In the genomic region with DNA sequence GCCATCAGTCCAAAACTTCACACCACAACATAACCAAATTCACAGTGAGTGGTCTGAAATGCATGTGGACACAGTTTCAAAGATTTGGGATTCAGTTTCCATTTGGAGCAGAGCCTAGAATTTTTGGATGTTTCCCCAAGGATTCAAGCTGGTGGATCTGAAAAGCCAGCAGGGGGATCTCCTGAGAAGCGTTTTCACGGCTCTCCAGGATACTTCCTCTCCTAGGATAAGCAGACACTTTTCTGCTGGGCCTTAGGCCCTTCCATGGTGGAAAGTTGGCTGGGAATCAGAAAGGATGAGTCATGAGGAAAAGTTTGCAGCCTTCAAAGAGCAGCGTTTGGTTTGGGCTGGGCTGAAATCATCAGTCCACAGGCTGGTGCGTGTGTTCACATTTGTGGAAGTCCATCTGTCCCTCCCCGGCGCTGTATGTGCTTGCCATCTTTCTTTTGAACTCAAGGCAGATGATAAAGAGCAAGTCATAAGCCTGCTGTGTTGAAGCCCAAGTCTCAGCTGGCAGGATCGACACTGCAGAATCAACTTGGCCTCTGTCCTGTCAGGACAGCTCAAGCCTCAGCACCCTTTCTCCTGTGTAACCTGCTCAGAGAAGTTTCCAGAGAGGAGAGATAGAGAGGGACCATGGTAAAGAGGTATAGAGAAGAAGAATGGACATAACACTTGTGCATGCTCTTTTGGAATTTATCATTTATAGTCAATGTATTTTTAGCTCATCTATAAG, we compare ENCODE assay signal across 8 cellular contexts.
DNase-seq lines count a peak whose midpoint lies in the region; ATAC-seq and TF ChIP-seq lines count a peak whose summit lies in the region.

No MANE protein-coding gene starts in this region.

- H4K91ac ChIP-seq in IMR-90 (ENCODE audit: insufficient read depth, low read depth, low read length): peak overlapping the region; percentile 72

- peak overlapping the region; percentile 81 for H2BK120ac ChIP-seq in IMR-90 (ENCODE audit: low read depth, low read length)

- peak; percentile 59 for TF ChIP-seq CTCF in IMR-90 (conservative IDR thresholded peaks at IDR 0.05; ENCODE audit: low read depth, low read length)
- TF ChIP-seq CTCF in cardiac fibroblast (IDR thresholded peaks at IDR 0.05; ENCODE audit: low read depth, low read length): no peak
- TF ChIP-seq CTCF in upper lobe of left lung (IDR thresholded peaks at IDR 0.05): no peak
- TF ChIP-seq CTCF in GM13977 (IDR thresholded peaks at IDR 0.05; ENCODE audit: extremely low read depth, insufficient read depth, missing control alignments): no peak

- dilution Hi-C loops in IMR-90 (cut with HindIII; ENCODE audit: low sequenced_read_pairs, unreplicated experiment): no loop called here

- peaks cover 12% of the 10 kb centered on the region for H3K4me1 ChIP-seq in IMR-90 (ENCODE audit: control insufficient read depth, insufficient read depth, low read length)
- no peaks in the 10 kb centered on the region for H3K4me1 ChIP-seq in upper lobe of left lung

- peak overlapping the region; percentile 31; the same call in 1 of the 2 replicates for H4K5ac ChIP-seq in IMR-90 (ENCODE audit: low read depth, low read length)

- H3K27me3 ChIP-seq in IMR-90 (ENCODE audit: control insufficient read depth, insufficient read depth, low read length): no peaks in the 10 kb centered on the region
- H3K27me3 ChIP-seq in upper lobe of left lung: no peaks in the 10 kb centered on the region

- H3K27ac ChIP-seq in IMR-90 (ENCODE audit: insufficient read depth, low read length) (peak overlapping the region; percentile 77), upper lobe of left lung (no peak overlapping the region)

- no peaks in the 10 kb centered on the region for H3K9me3 ChIP-seq in IMR-90 (ENCODE audit: control insufficient read depth, insufficient read depth, low read length)
- no peaks in the 10 kb centered on the region for H3K9me3 ChIP-seq in upper lobe of left lung

- BruUV-seq in IMR-90 (replicated peaks; lab: Mats Ljungman, UMichigan): no TSS peak

- peak overlapping the region; percentile 54 for H3K18ac ChIP-seq in IMR-90 (ENCODE audit: low read depth, low read length)

- DNase-seq in IMR-90 (peak; percentile 98), cardiac fibroblast (ENCODE audit: low read depth in 2 of 2) (peak; percentile 58 to 95), left kidney (ENCODE audit: low read depth, low spot score) (peak; percentile 34), upper lobe of left lung (no peak), NCI-H2107 treated with DMSO at 0.1 percent for 48 hours (lab: John Stamatoyannopoulos, UW; ENCODE audit: unreplicated experiment) (no peak), GM13977 (ENCODE audit: low spot score) (no peak), DMS114 treated with DMSO at 0.1 percent for 48 hours (lab: John Stamatoyannopoulos, UW; ENCODE audit: unreplicated experiment) (no peak)

- peak overlapping the region; percentile 6 for H2BK5ac ChIP-seq in IMR-90 (ENCODE audit: low read depth, low read length, poor library complexity, severe bottlenecking)

- no peak overlapping the region for H3K9ac ChIP-seq in IMR-90 (ENCODE audit: low read depth, low read length)

- peak overlapping the region; percentile 50 for H3K4me2 ChIP-seq in IMR-90 (ENCODE audit: low read depth, low read length)

- intact Hi-C loops in IMR-90 (cut with micrococcal nuclease): loop anchor here (1.0 to 5.0 kb wide), 4 partner anchors 153 to 221 kb away; a partner anchor contains a TSS

- peak; percentile 48 for TF ChIP-seq RAD21 in IMR-90 (IDR thresholded peaks at IDR 0.05; ENCODE audit: low read length)

- H3K4ac ChIP-seq in IMR-90 (ENCODE audit: low read depth, low read length): peak overlapping the region; percentile 60

- peak overlapping the region in 1 of 2 experiments; percentile 67; a peak in 2 of 4 replicates for H4K8ac ChIP-seq in IMR-90 (ENCODE audit: low read depth in 2 of 2, low read length in 2 of 2)

- H4K20me1 ChIP-seq in IMR-90 (ENCODE audit: insufficient read depth, low read length): no peaks in the 10 kb centered on the region

- peak overlapping the region; percentile 66; the same call in 1 of the 2 replicates for H2AK5ac ChIP-seq in IMR-90 (ENCODE audit: low read depth, low read length)

- H3K4me3 ChIP-seq in IMR-90 (ENCODE audit: insufficient read depth, low read depth, low read length) (no peak overlapping the region), cardiac fibroblast (replicated peaks in 1 of 2; ENCODE audit: low read depth in 2 of 2, low read length in 2 of 2) (no peak overlapping the region), upper lobe of left lung (no peak overlapping the region)

- POLR2A ChIA-PET in IMR-90 (lab: Charles Lee; ENCODE audit: unreplicated experiment): interaction anchor here (0.6 to 0.7 kb wide), 2 partner anchors 70 to 1486 kb away, joined by 3 to 4 read pairs; no protein-coding TSS in a partner anchor

- peak; percentile 92 for ATAC-seq in IMR-90 (ENCODE audit: low read depth)
- ATAC-seq in upper lobe of left lung (ENCODE audit: low FRiP score in 2 of 2): peak; percentile 56 to 87
- no peak for ATAC-seq in HG03565 (IDR thresholded peaks at IDR 0.05; ENCODE audit: unreplicated experiment)

- no peak for TF ChIP-seq POLR2A in IMR-90 (IDR thresholded peaks at IDR 0.05; ENCODE audit: low read depth, low read length)
- no peak for TF ChIP-seq POLR2A in upper lobe of left lung (IDR thresholded peaks at IDR 0.05)

- H3K14ac ChIP-seq in IMR-90 (replicated peaks; ENCODE audit: low read depth, low read length): peak overlapping the region; percentile 13

- peak overlapping the region; percentile 10 for H2AFZ ChIP-seq in IMR-90 (replicated peaks; ENCODE audit: low read length, poor library complexity)

- peak overlapping the region; percentile 17; the same call in 1 of the 3 replicates for H2BK15ac ChIP-seq in IMR-90 (ENCODE audit: low read depth, low read length)

- H3K36me3 ChIP-seq in IMR-90 (ENCODE audit: control insufficient read depth, insufficient read depth, low read length) (no peaks in the 10 kb centered on the region), upper lobe of left lung (no peaks in the 10 kb centered on the region)

- peak overlapping the region; percentile 12; the same call in 1 of the 2 replicates for H3K23ac ChIP-seq in IMR-90 (ENCODE audit: low read depth, low read length)

- 0% methylated on average over 3 of the region's 7 CpGs; no CpG with 5 or more reads in 1 of the 2 experiments for WGBS in IMR-90 (ENCODE audit: extremely low coverage in 2 of 2, insufficient read length in 1 of 2), 2 experiments
- 43% methylated on average over 6 to 7 of the region's 7 CpGs for WGBS in upper lobe of left lung, 2 donors

- CTCF ChIA-PET in IMR-90 (lab: Yijun Ruan, JAX): interaction anchor here (0.5 to 1.1 kb wide), 6 partner anchors 10 to 136 kb away, joined by 3 to 6 read pairs (median 4); no protein-coding TSS in a partner anchor

- no peak for TF ChIP-seq EP300 in upper lobe of left lung (IDR thresholded peaks at IDR 0.05)

- in situ Hi-C loops in IMR-90 (cut with MboI; ENCODE audit: low sequenced_read_pairs): no loop called here
- in situ Hi-C loops in GM13977 (cut with MboI; ENCODE audit: low pct_unique_long_range_greater_than_20kb, low sequenced_read_pairs, unreplicated experiment): no loop called here

- H2BK20ac ChIP-seq in IMR-90 (ENCODE audit: low read depth, low read length): peak overlapping the region; percentile 45; the same call in 1 of the 2 replicates

- H2AK9ac ChIP-seq in IMR-90 (replicated peaks; ENCODE audit: low read depth, low read length, poor library complexity): no peak overlapping the region

- H3K79me1 ChIP-seq in IMR-90 (ENCODE audit: low read depth in 1 of 2, low read length in 2 of 2): no peaks in the 10 kb centered on the region

- peak overlapping the region; percentile 38; the same call in 1 of the 2 replicates for H3K56ac ChIP-seq in IMR-90 (ENCODE audit: extremely low read depth, insufficient read depth, low read length)

- peaks cover 3% of the 10 kb centered on the region for H3K9me1 ChIP-seq in IMR-90 (ENCODE audit: insufficient read depth, low read length)

TF ChIP-seq in IMR-90, 13 proteins besides CTCF, POLR2A, EP300 and RAD21:
- TF ChIP-seq NFE2L2 (IDR thresholded peaks at IDR 0.05; ENCODE audit: low read depth, low read length) (no peak), FOS (IDR thresholded peaks at IDR 0.05; ENCODE audit: low read depth, low read length) (peak; percentile 82), SMC3 (IDR thresholded peaks at IDR 0.05; ENCODE audit: low read depth, low read length) (peak; percentile 52)
TF ChIP-seq in IMR-90: peak in this region for 2.

Comparison
In these comparisons a context has a peak if more than half of its experiments do, and no peak if none do; other contexts are left out.
1. DNase-seq: peak in IMR-90 (single experiment), cardiac fibroblast (2 of 2) and left kidney (single experiment); none in upper lobe of left lung (0 of 2), NCI-H2107 treated with DMSO at 0.1 percent for 48 hours (single experiment), GM13977 (single experiment) and DMS114 treated with DMSO at 0.1 percent for 48 hours (single experiment).